ENCODE assay signal across 1 cellular context in the genomic region with DNA sequence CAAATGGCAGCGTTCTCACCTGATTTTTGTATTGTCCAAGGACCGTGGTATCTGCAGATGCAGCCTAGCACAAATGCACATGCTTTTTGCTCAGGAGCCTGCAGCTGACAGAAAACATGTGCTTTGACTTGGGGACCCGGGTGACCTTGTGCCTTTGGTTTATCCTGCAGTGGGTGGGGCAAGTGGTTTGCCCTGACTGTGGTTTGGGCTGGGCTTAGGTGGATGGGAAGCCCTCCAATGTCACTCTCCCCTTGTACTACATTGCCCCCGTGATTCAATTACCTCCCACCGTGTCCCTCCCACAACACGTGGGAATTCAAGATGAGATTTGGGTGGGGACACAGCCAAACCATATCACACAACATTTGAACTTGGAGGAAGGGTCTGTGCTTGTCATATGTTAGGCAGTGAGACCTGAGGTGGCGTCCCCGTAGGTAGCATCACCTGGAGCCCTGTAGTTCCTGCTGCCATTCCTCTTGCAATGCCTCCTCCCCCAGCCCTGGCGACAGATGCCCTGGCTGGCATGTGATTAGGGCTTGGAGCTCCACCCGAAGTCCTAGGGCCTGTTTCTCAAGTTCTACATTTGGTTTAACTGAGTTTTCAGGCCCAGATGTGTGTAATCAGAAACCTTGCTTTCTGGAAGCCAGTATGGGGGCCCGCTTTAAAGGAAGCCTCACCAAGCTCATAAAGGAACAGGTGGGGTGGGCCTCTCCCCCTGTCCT.
A peak's percentile ranks its signal among the peaks of the same experiment; 100 is the strongest.
TF ChIP-seq lines count a peak whose summit lies in the region.

No MANE protein-coding gene starts in this region.

TF ChIP-seq in GM12878, 131 proteins besides CTCF, POLR2A, EP300 and RAD21 (continued from another document):
- TF ChIP-seq NKRF (conservative IDR thresholded peaks at IDR 0.05): peak; percentile 76
